24 cellular contexts compared by ENCODE assay signal in genomic region chr17:82895087-82895486, GRCh38. TPM values are rescaled to one million over a fixed set of nuclear protein-coding genes. Genes with fewer than 3 reads are reported as not detected.
"Had no signal": no experiment of that assay in that cellular context is flagged by ENCODE, and none has a peak within 500 bp of the region (broad histone marks: within the 10 kb centered on the region; RNA-seq: fewer than 3 reads in every experiment).

No MANE protein-coding gene starts in this region.

- H3K27me3 ChIP-seq: body of pancreas, colonic mucosa, gastrocnemius medialis, sigmoid colon had no signal

- H3K4me3 ChIP-seq: body of pancreas, colonic mucosa, gastrocnemius medialis, left ventricle myocardium inferior, sigmoid colon, thoracic aorta had no signal

- ATAC-seq: activated CD4-positive, CD25-positive, alpha-beta regulatory T cell treated with anti-CD3 and anti-CD28 coated beads, Interleukin-2, amount 50 U/mL, for 24 hours; body of pancreas; esophagus mucosa; gastrocnemius medialis; stimulated activated memory B cell treated with anti-CD40 and anti-IgM and Interleukin-4, amounts not matched to agents 10 μg/mL and 1 μg/mL and 100 μg/mL, for 72 hours; T-cell had no signal

- H3K36me3 ChIP-seq: colonic mucosa, thoracic aorta had no signal

- H3K9me3 ChIP-seq: body of pancreas, colonic mucosa, gastrocnemius medialis, left ventricle myocardium inferior, sigmoid colon, thoracic aorta had no signal

- H3K27ac ChIP-seq: colonic mucosa, gastrocnemius medialis, left ventricle myocardium inferior, thoracic aorta had no signal

- DNase-seq: activated CD4-positive, alpha-beta T cell treated with anti-CD3 and anti-CD28 coated beads, Interleukin-2, amount 50 U/mL, for 1 hour; activated gamma-delta T cell treated with Interleukin-2 at 50 U/mL for 16 hours; body of pancreas; colonic mucosa; gastrocnemius medialis; head of caudate nucleus; kidney glomerular epithelial cell; left ventricle myocardium inferior; mammary epithelial cell; midbrain; nephron progenitor cell; occipital lobe; posterior cingulate gyrus; sigmoid colon; stimulated activated CD4-positive, alpha-beta T cell treated with anti-CD3 and anti-CD28 coated beads, Interleukin-4, amount 100 ng/mL, for 4 hours; T-cell; T-helper 9 cell had no signal

RNA-seq across cellular contexts. Expression of gene ZNF750, which starts 55.3 kb away (rescaled TPM):
- total RNA-seq: activated CD8-positive, alpha-beta memory T cell treated with anti-CD3 and anti-CD28 coated beads for 36 hours; body of pancreas; cardiac septum; colonic mucosa; left ventricle myocardium inferior; occipital lobe; renal cortical epithelial cell; sigmoid colon; T-cell; thoracic aorta had no signal
